In the genomic region with DNA sequence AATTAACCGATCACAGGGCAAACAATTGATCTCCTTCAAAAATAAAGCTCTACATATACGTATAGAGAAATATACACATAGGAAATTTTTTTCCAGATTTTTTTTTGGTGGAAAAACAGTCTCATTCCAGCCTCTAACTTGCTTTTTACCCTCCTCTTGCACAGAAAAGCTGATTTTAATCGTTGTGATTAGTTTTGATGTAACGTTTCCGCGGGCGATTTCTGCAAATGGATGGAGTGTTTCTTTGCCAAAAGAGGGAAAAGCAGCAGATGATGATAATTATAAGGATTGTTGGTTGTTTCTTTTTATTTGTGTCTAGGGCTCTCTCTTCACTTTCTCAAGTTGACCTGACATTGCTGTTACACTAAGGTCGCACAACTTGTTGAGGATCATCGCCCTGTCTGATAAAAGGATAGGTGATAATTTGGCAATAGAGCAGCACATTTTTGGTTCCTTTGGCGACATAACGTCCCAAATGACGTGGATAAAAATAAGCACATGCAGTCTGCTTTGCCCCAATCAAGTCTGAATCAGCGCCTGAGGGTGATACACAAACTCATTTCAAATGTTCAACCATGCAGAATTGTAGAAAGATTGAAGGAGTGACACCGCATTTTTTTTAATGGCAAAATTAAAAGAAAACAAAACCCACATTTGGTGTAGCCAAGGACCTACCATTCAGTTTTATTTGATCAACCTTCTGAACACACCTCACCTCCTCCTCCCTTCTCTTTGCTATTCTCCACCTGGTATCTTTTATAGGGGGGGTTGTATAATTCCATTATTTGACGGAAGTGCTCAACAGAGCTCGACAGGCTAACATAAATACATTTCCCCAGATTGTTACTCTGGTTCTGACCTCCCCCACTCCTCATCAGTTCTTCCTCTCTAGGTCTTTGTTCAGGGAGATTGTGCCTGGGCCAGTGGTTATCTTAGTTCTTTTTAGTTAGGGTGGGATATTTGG, we compare ENCODE assay signal across 8 cellular contexts.
DNase-seq lines count a peak whose midpoint lies in the region; ATAC-seq and TF ChIP-seq lines count a peak whose summit lies in the region.

No MANE protein-coding gene starts in this region.

- no peak for TF ChIP-seq CTCF in CD4-positive, alpha-beta T cell (IDR thresholded peaks at IDR 0.05)
- TF ChIP-seq CTCF in NB4 (IDR thresholded peaks at IDR 0.05; ENCODE audit: low read depth, low read length) (no peak), dorsolateral prefrontal cortex (IDR thresholded peaks at IDR 0.05 in 54 of 56, conservative IDR thresholded peaks at IDR 0.05 in 2 of 56; ENCODE audit: low read depth in 1 of 56, partially characterized antibody in 56 of 56) (no peak), osteoblast (IDR thresholded peaks at IDR 0.05; ENCODE audit: extremely low read depth, low read depth, low read length) (no peak)

- H3K9me3 ChIP-seq in CD4-positive, alpha-beta T cell (ENCODE audit: control insufficient read depth, low read length), result no peaks in the 10 kb centered on the region
- no peaks in the 10 kb centered on the region for H3K9me3 ChIP-seq in osteoblast (ENCODE audit: low read depth, low read length)

- H4K20me1 ChIP-seq in osteoblast (ENCODE audit: insufficient read depth, low read length), result no peaks in the 10 kb centered on the region

- no peaks in the 10 kb centered on the region for H3K9me3 Mint-ChIP-seq in CD4-positive, alpha-beta T cell

- peak overlapping the region; percentile 65 for H2AFZ ChIP-seq in osteoblast (ENCODE audit: low read length)

- no peak for TF ChIP-seq POLR2A in NB4 (IDR thresholded peaks at IDR 0.05; ENCODE audit: extremely low read depth, insufficient read length)

- peaks cover 74% of the 10 kb centered on the region for H3K27me3 Mint-ChIP-seq in CD4-positive, alpha-beta T cell

- H3K27ac ChIP-seq in CD4-positive, alpha-beta T cell (ENCODE audit: low read depth, low read length), result no peak overlapping the region
- H3K27ac ChIP-seq in dorsolateral prefrontal cortex, result peak overlapping the region; percentile 60 to 99 (median 96)
- no peak overlapping the region for H3K27ac ChIP-seq in osteoblast (ENCODE audit: low read depth, low read length)

- POLR2A ChIA-PET in CD4-positive, alpha-beta T cell (lab: Charles Lee), result no interaction called here

- peak overlapping the region; percentile 59 for H3K4me3 Mint-ChIP-seq in CD4-positive, alpha-beta T cell

- H3K36me3 Mint-ChIP-seq in CD4-positive, alpha-beta T cell (ENCODE audit: low read depth), result no peaks in the 10 kb centered on the region

- H3K4me3 ChIP-seq in NB4 (ENCODE audit: low read depth, low read length), result peak overlapping the region; percentile 85
- H3K4me3 ChIP-seq in dorsolateral prefrontal cortex, result peak overlapping the region; percentile 46 to 84 (median 73)
- H3K4me3 ChIP-seq in osteoblast (ENCODE audit: insufficient read depth, low read length), result peak overlapping the region; percentile 66

- peak overlapping the region; percentile 75 for H3K4me2 ChIP-seq in osteoblast (ENCODE audit: insufficient read depth, low read length)

- H3K79me2 ChIP-seq in osteoblast (ENCODE audit: insufficient read depth, low read length), result no peaks in the 10 kb centered on the region

- no peaks in the 10 kb centered on the region for H3K4me1 ChIP-seq in osteoblast (ENCODE audit: insufficient read depth, low read length)

- CTCF ChIA-PET in CD4-positive, alpha-beta T cell (lab: Charles Lee), result no interaction called here

- H3K36me3 ChIP-seq in osteoblast (ENCODE audit: insufficient read depth, low read length), result no peaks in the 10 kb centered on the region

- no peak overlapping the region for H3K27ac Mint-ChIP-seq in CD4-positive, alpha-beta T cell

- peaks cover 16% of the 10 kb centered on the region for H3K4me1 Mint-ChIP-seq in CD4-positive, alpha-beta T cell (ENCODE audit: low read depth)

- no peak for ATAC-seq in CD4-positive, alpha-beta T cell (ENCODE audit: poor library complexity)
- ATAC-seq in GM19324 (IDR thresholded peaks at IDR 0.05; ENCODE audit: low FRiP score, unreplicated experiment), result no peak
- no peak for ATAC-seq in HG02678 (IDR thresholded peaks at IDR 0.05; ENCODE audit: unreplicated experiment)

- peaks cover 58% of the 10 kb centered on the region for H3K27me3 ChIP-seq in CD4-positive, alpha-beta T cell (ENCODE audit: control insufficient read depth, insufficient read depth, low read length)
- H3K27me3 ChIP-seq in dorsolateral prefrontal cortex, result no peaks in the 10 kb centered on the region
- H3K27me3 ChIP-seq in osteoblast (ENCODE audit: insufficient read depth, low read length), result peaks cover 57% of the 10 kb centered on the region

- DNase-seq in CD4-positive, alpha-beta T cell, result no peak
- DNase-seq in NB4 (ENCODE audit: low read depth) (peak; percentile 16), dorsolateral prefrontal cortex (no peak), osteoblast (ENCODE audit: insufficient read length, low spot score, missing footprints) (no peak), CD1c-positive myeloid dendritic cell (ENCODE audit: extremely low spot score) (no peak), middle frontal gyrus (ENCODE audit: extremely low spot score, low spot score) (no peak)

- intact Hi-C loops in CD4-positive, alpha-beta T cell (cut with DNase I, micrococcal nuclease), result loop anchor here in 1 of 2 experiments (10.0 kb wide), 1 partner anchor 353 kb away; no protein-coding TSS in a partner anchor
- intact Hi-C loops in dorsolateral prefrontal cortex (cut with DNase I), result loop anchor here in 1 of 2 donors (2.0 to 10.0 kb wide), 3 partner anchors 109 to 207 kb away; a partner anchor contains a TSS

Comparison
In these comparisons a context has a peak if more than half of its experiments do, and no peak if none do; other contexts are left out.
1. H3K27ac ChIP-seq: peak in dorsolateral prefrontal cortex (59 of 59); none in CD4-positive, alpha-beta T cell (single experiment) and osteoblast (single experiment).
2. Peak in every context shown above with its lines, with median percentiles within 50 percentile points of each other: H3K4me3 ChIP-seq.